Comparison of ENCODE assay signal across 1 cellular context in the genomic region with DNA sequence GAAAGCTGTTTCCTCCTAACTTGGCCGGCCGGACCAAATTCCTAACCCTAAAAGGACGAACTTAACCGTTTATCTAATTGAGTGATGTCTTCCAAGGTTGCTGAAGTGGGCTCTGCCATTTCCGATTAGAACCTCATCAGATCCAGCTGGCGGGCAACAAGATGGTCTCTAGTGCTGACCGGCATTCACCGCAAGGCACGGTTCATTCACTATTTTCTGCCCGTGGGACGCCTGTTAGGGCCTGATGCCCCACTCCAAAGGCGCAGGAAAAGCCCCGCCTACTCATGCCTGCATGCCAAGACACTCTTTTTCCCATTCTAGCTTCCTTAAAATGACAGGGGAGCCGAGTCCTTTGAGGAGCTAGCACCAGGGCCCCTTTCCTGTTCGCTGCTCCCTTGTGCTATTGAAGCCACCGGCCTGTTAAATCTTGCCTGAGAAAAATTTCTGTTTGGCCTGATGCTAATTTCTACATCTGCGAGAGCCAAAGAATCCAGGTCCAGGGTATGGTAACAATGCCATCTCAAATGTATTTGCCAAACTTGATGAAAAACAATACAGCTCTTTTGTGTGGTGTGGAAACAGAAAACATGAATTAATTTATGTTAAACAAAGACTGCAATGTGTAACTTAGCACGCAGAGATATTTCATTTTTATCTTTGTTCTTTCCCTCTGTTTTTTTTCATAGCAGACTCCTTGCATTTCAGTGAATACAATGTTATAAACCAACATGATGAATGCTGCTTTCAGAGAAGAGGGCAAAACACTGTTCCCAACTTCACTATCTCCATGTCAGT.
TF ChIP-seq lines count a peak whose summit lies in the region.

No MANE protein-coding gene starts in this region.

TF ChIP-seq in H1, 55 proteins besides CTCF, POLR2A, EP300 and RAD21 (continued from another document):
- TF ChIP-seq CHD7 (IDR thresholded peaks at IDR 0.05; ENCODE audit: insufficient replicate concordance, low read length) (no peak), EGR1 (IDR thresholded peaks at IDR 0.05; ENCODE audit: borderline replicate concordance, low read depth, low read length) (no peak), HDAC2 (IDR thresholded peaks at IDR 0.05; ENCODE audit: borderline replicate concordance in 1 of 2, low read depth in 2 of 2, low read length in 2 of 2) (no peak), CTBP2 (IDR thresholded peaks at IDR 0.05; ENCODE audit: borderline replicate concordance, insufficient read depth, insufficient read length, low read length) (no peak), YY1 (IDR thresholded peaks at IDR 0.05; ENCODE audit: low read depth, low read length) (no peak), CREB1 (IDR thresholded peaks at IDR 0.05) (no peak), ZNF274 (IDR thresholded peaks at IDR 0.05; ENCODE audit: borderline replicate concordance, extremely low read depth, low read length) (no peak), KDM1A (IDR thresholded peaks at IDR 0.05; ENCODE audit: borderline replicate concordance, low read length) (no peak), RXRA (IDR thresholded peaks at IDR 0.05; ENCODE audit: insufficient read depth, low read depth, low read length) (no peak), CEBPB (IDR thresholded peaks at IDR 0.05; ENCODE audit: low read depth, low read length) (no peak), SIRT6 (IDR thresholded peaks at IDR 0.05; ENCODE audit: low read length) (no peak), SIX5 (IDR thresholded peaks at IDR 0.05; ENCODE audit: low read depth, low read length) (no peak)
- TF ChIP-seq, protein P1, sequence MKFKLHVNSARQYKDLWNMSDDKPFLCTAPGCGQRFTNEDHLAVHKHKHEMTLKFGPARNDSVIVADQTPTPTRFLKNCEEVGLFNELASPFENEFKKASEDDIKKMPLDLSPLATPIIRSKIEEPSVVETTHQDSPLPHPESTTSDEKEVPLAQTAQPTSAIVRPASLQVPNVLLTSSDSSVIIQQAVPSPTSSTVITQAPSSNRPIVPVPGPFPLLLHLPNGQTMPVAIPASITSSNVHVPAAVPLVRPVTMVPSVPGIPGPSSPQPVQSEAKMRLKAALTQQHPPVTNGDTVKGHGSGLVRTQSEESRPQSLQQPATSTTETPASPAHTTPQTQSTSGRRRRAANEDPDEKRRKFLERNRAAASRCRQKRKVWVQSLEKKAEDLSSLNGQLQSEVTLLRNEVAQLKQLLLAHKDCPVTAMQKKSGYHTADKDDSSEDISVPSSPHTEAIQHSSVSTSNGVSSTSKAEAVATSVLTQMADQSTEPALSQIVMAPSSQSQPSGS (IDR thresholded peaks at IDR 0.05; ENCODE audit: low read length) = no peak
